In the genomic region with DNA sequence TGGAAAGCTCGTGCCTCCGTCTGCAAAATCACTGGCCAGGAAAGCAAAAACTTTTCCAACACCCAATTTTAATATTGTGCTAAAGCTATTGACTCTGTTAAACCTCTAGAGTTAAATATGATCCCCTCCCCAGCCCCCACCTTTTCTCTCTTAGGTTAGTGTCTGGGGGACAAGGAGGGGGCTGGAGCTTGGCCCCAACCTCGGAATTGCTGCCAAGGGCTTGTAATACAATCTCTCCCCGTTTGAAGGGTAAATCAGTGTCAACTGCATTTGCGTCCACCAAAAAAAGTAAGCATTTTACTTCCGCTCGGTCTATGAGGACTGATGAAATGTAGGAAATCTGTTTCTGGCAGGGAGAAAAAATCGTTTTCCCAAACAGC, we compare ENCODE assay signal across 8 cellular contexts. TPM values are rescaled to one million over a fixed set of nuclear protein-coding genes. Genes with fewer than 3 reads are reported as not detected.
DNase-seq lines count a peak whose midpoint lies in the region; ATAC-seq and TF ChIP-seq lines count a peak whose summit lies in the region.

TSS of gene GAS2 (plus strand) at position 292 of the 380 bp plus-strand sequence. CDS start 8,259 bp downstream, outside the sequence.

- peak within 1 kb of the TSS; percentile 4 to 72 (median 39) for H3K4me3 Mint-ChIP-seq in CD8-positive, alpha-beta memory T cell

- H3K9ac ChIP-seq in SK-N-MC (ENCODE audit: insufficient read length) (no peak within 1 kb of the TSS), subcutaneous abdominal adipose tissue (ENCODE audit: low read length in 5 of 5) (peak within 1 kb of the TSS in 2 of 5 donors; percentile 2 to 31)

- TF ChIP-seq CTCF in omental fat pad (IDR thresholded peaks at IDR 0.05) = no peak

- POLR2A ChIA-PET in CD8-positive, alpha-beta memory T cell (lab: Charles Lee) = no interaction called here

- no peaks in the 10 kb centered on the region for H3K4me1 ChIP-seq in CD8-positive, alpha-beta memory T cell (ENCODE audit: insufficient read depth, low read length)
- peaks cover 0 to 17% (median 13%) of the 10 kb centered on the region in 5 donors for H3K4me1 ChIP-seq in subcutaneous abdominal adipose tissue (ENCODE audit: control insufficient read depth in 5 of 5, insufficient read depth in 5 of 5, low read length in 5 of 5)

- peaks cover 28 to 72% of the 10 kb centered on the region in 2 donors for H3K27me3 Mint-ChIP-seq in CD8-positive, alpha-beta memory T cell

- no peaks in the 10 kb centered on the region for H3K9me3 ChIP-seq in CD8-positive, alpha-beta memory T cell (ENCODE audit: low read length)
- H3K9me3 ChIP-seq in SK-N-MC (ENCODE audit: low read depth, low read length) = no peaks in the 10 kb centered on the region
- no peaks in the 10 kb centered on the region for H3K9me3 ChIP-seq in subcutaneous abdominal adipose tissue (ENCODE audit: control insufficient read depth in 5 of 5, low read length in 5 of 5)

- CTCF ChIA-PET in CD8-positive, alpha-beta memory T cell (lab: Charles Lee) = no interaction called here

- H3K4me3 ChIP-seq in CD8-positive, alpha-beta memory T cell (ENCODE audit: low read length) = no peak within 1 kb of the TSS
- H3K4me3 ChIP-seq in SK-N-MC (peak within 1 kb of the TSS; percentile 67), iPS-11a (ENCODE audit: low read depth, low read length) (peak within 1 kb of the TSS; percentile 47), subcutaneous abdominal adipose tissue (ENCODE audit: low read depth in 1 of 5, low read length in 5 of 5) (peak within 1 kb of the TSS; percentile 48 to 62 (median 56))

- H3K27ac ChIP-seq in CD8-positive, alpha-beta memory T cell (ENCODE audit: low read depth, low read length) = no peak within 1 kb of the TSS
- H3K27ac ChIP-seq in SK-N-MC = no peak within 1 kb of the TSS
- no peak within 1 kb of the TSS for H3K27ac ChIP-seq in subcutaneous abdominal adipose tissue (ENCODE audit: low read depth, low read length)

- H3K27ac Mint-ChIP-seq in CD8-positive, alpha-beta memory T cell = no peak within 1 kb of the TSS

- H3K9me3 Mint-ChIP-seq in CD8-positive, alpha-beta memory T cell = peaks cover 0 to 2% (median 0%) of the 10 kb centered on the region in 5 donors

- no peaks in the 10 kb centered on the region for H3K36me3 ChIP-seq in CD8-positive, alpha-beta memory T cell (ENCODE audit: insufficient read depth, low read length)
- H3K36me3 ChIP-seq in SK-N-MC (ENCODE audit: insufficient read depth, low read length) (no peaks in the 10 kb centered on the region), subcutaneous abdominal adipose tissue (ENCODE audit: control insufficient read depth in 5 of 5, insufficient read depth in 5 of 5, low read length in 5 of 5) (no peaks in the 10 kb centered on the region)

- peaks cover 7 to 16% (median 12%) of the 10 kb centered on the region in 3 donors for H3K4me1 Mint-ChIP-seq in CD8-positive, alpha-beta memory T cell

- DNase-seq in CD8-positive, alpha-beta memory T cell = peak in 1 of 5 donors; percentile 6
- no peak for DNase-seq in SK-N-MC (ENCODE audit: low read depth, low spot score)
- no peak for DNase-seq in EL
- no peak for DNase-seq in activated CD4-positive, alpha-beta T cell treated with anti-CD3 and anti-CD28 coated beads, Interleukin-2, amount 50 U/mL, for 4 hours
- no peak for DNase-seq in omental fat pad (ENCODE audit: low spot score)

- H3K27me3 ChIP-seq in CD8-positive, alpha-beta memory T cell (ENCODE audit: insufficient read depth, low read length, poor library complexity, severe bottlenecking) = peaks cover 6% of the 10 kb centered on the region
- H3K27me3 ChIP-seq in subcutaneous abdominal adipose tissue (ENCODE audit: control insufficient read depth in 5 of 5, insufficient read depth in 4 of 5, low read length in 5 of 5) = peaks cover 6 to 25% (median 12%) of the 10 kb centered on the region in 5 donors

- ATAC-seq in GM21786 (IDR thresholded peaks at IDR 0.05; ENCODE audit: unreplicated experiment) (peak; percentile 8), omental fat pad (ENCODE audit: low FRiP score) (no peak)

- H3K36me3 Mint-ChIP-seq in CD8-positive, alpha-beta memory T cell = no peaks in the 10 kb centered on the region

RNA-seq across cellular contexts. Expression of gene GAS2, which starts in this region (rescaled TPM):
- 1 to 10 TPM; 1.7 to 2.7 TPM for total RNA-seq in CD8-positive, alpha-beta memory T cell
- polyA plus RNA-seq in CD8-positive, alpha-beta memory T cell = 3.5 TPM
- 1 to 10 TPM in 2 of 4 donors, under 1 TPM in 2; 0.63 to 4.9 (median 2.5) TPM for total RNA-seq in omental fat pad
